1 cellular context compared by ENCODE assay signal in the genomic region with DNA sequence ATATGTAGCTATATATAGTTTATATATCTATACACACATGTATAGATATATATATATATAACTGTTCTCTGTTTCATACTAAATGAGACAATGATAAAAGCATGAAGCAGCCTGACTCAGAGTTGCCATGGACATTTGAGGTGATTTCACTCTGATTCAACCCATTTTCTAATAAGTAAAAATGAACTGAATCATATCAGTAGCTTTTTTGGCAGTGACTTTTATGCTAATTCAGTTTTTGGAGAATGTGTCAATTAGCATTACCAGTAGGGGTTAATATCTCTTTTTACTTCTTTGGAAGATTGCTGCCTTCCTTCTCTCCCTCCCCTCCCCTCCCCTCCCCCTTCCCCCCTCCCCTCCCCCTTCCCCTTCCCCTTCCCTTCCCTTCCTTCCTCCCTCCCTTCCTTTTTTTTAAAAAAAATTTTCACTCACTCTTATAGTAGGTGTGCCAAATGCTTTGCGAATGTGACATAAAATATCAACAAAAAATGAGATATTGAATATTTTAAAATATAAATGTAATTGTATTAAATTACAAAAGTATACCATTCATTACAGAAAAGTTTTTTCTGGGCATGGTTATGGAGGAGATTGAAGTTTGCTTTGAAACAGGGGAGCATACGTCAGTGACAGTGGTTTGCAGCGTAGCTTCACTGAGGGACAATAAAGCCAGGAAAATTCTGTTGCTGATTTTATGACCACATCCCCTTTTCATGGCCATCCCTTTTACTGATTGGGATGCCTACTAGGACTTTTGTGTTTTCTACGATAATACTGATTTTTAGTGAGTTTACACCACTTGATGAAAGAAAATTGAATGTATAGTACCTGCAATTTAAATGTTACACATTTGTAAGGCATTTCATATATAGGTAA.
A peak's percentile ranks its signal among the peaks of the same experiment; 100 is the strongest.
TF ChIP-seq lines count a peak whose summit lies in the region.

No MANE protein-coding gene starts in this region.

TF ChIP-seq in endothelial cell of umbilical vein, 7 proteins besides CTCF, POLR2A, EP300 and RAD21:
- TF ChIP-seq FOS (IDR thresholded peaks at IDR 0.05; ENCODE audit: borderline replicate concordance, insufficient read depth, low read length) = peak; percentile 83
- no peak for TF ChIP-seq GATA2 (IDR thresholded peaks at IDR 0.05; ENCODE audit: insufficient read depth, insufficient read length, low read depth, low read length)
TF ChIP-seq in endothelial cell of umbilical vein: peak in this region for 1.
